Comparison of ENCODE assay signal across 22 cellular contexts in the genomic region with DNA sequence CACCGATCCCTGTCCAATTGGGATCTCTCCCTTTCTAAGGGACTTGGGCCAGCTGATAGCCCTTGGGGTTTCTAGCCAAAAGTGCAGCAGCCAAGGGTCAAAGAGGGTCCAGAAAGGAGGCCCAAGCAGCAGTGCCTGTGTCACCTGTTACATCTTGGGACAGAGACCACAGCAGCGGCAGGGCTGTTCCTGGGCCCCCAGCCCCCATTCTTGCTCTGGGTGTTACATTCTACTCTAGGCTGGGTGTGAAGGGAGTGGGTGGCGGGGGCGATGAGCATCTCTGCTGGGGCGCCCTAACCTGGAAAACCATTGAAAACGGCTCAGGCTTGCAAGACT. TPM values are rescaled to one million over a fixed set of nuclear protein-coding genes. Genes with fewer than 3 reads are reported as not detected.
A peak's percentile ranks its signal among the peaks of the same experiment; 100 is the strongest.
DNase-seq lines count a peak whose midpoint lies in the region; ATAC-seq and TF ChIP-seq lines count a peak whose summit lies in the region.
"Had no signal": no experiment of that assay in that cellular context is flagged by ENCODE, and none has a peak within 500 bp of the region (broad histone marks: within the 10 kb centered on the region; RNA-seq: fewer than 3 reads in every experiment).

No MANE protein-coding gene starts in this region.

- intact Hi-C loops in activated T-helper 1 cell treated with anti-CD3 and anti-CD28 coated beads, Interleukin-12 subunit alpha, Interleukin-12 subunit beta, Interleukin-2, Interleukin-4 antibody, amounts not matched to agents 30 ng/mL and 10 ng/mL and 1 ng/mL, durations not matched to agents 14 hours and 24 hours and 36 hours (cut with micrococcal nuclease), result loop anchor here (2.0 to 5.0 kb wide), 2 partner anchors 17 to 55 kb away; no protein-coding TSS in a partner anchor

- H3K36me3 ChIP-seq in GM23338 (ENCODE audit: insufficient read depth), result no peaks in the 10 kb centered on the region
- no peaks in the 10 kb centered on the region for H3K36me3 ChIP-seq in iPS-18a (ENCODE audit: control insufficient read depth, low read depth, low read length)
- H3K36me3 ChIP-seq in skeletal muscle satellite cell (ENCODE audit: insufficient read depth, low read length), result no peaks in the 10 kb centered on the region

- no peak for TF ChIP-seq CTCF in GM23338 (conservative IDR thresholded peaks at IDR 0.05; ENCODE audit: low read depth in 2 of 2)

- H3K79me2 ChIP-seq in GM23338 (replicated peaks; ENCODE audit: insufficient read depth), result no peaks in the 10 kb centered on the region

- H3K4me3 ChIP-seq in GM23338 (peak overlapping the region; percentile 53; the same call in 1 of the 2 replicates), iPS-18a (ENCODE audit: low read length) (peak overlapping the region; percentile 47), skeletal muscle satellite cell (ENCODE audit: low read length) (peak overlapping the region; percentile 84)

- H3K9me2 ChIP-seq in GM23338 (ENCODE audit: insufficient read depth), result no peaks in the 10 kb centered on the region

- H3K4me3 Mint-ChIP-seq in GM23338, result peak overlapping the region; percentile 30; the same call in 1 of the 3 replicates
- no peak overlapping the region for H3K4me3 Mint-ChIP-seq in activated T-helper 1 cell treated with anti-CD3 and anti-CD28 coated beads, Interleukin-12 subunit alpha, Interleukin-12 subunit beta, Interleukin-2, Interleukin-4 antibody, amounts not matched to agents 30 ng/mL and 10 ng/mL and 1 ng/mL, durations not matched to agents 14 hours and 24 hours and 36 hours
- H3K4me3 Mint-ChIP-seq: activated CD4-positive, alpha-beta T cell treated with anti-CD3 and anti-CD28 coated beads, Interleukin-2, amount 10 ng/mL, durations not matched to agents 7 days and 5 days; stimulated activated naive CD8-positive, alpha-beta T cell treated with anti-CD3 and anti-CD28 coated beads, Interleukin-15, Interleukin-2, amounts not matched to agents 100 ng/mL and 50 ng/mL, for 24 hours had no signal

- H2AFZ ChIP-seq in GM23338, result no peak overlapping the region

- DNase-seq in GM23338 (ENCODE audit: low spot score) (peak; percentile 51), SHP77 treated with DMSO at 0.1 percent for 48 hours (lab: John Stamatoyannopoulos, UW) (no peak), NCI-H2196 treated with DMSO at 0.1 percent for 48 hours (lab: John Stamatoyannopoulos, UW; ENCODE audit: unreplicated experiment) (no peak)
- no peak for DNase-seq in activated T-helper 1 cell treated with anti-CD3 and anti-CD28 coated beads, Interleukin-12 subunit alpha, Interleukin-12 subunit beta, Interleukin-2, Interleukin-4 antibody, amounts not matched to agents 30 ng/mL and 10 ng/mL and 1 ng/mL, durations not matched to agents 14 hours and 24 hours and 36 hours (ENCODE audit: low spot score)
- DNase-seq: activated CD4-positive, alpha-beta T cell treated with anti-CD3 and anti-CD28 coated beads, Interleukin-2, amount 10 ng/mL, durations not matched to agents 7 days and 5 days; activated gamma-delta T cell treated with Interleukin-2 at 50 U/mL for 16 hours; amygdala; hippocampal formation; NCI-H187; NCI-H446 treated with DMSO at 0.1 percent for 48 hours; NK-92 treated with Interleukin-12 subunit alpha and Interleukin-12 subunit beta, amount 100 ng/mL, for 24 hours had no signal

- ATAC-seq in GM23338 (no peak; the same call in 1 of the 3 replicates), GM21526 (IDR thresholded peaks at IDR 0.05; ENCODE audit: low FRiP score, unreplicated experiment) (no peak), GM21381 (IDR thresholded peaks at IDR 0.05; ENCODE audit: unreplicated experiment) (no peak)

- H3K36me3 Mint-ChIP-seq in GM23338 (ENCODE audit: low read depth), result no peaks in the 10 kb centered on the region; the same call in 2 of the 3 replicates
- H3K36me3 Mint-ChIP-seq in activated T-helper 1 cell treated with anti-CD3 and anti-CD28 coated beads, Interleukin-12 subunit alpha, Interleukin-12 subunit beta, Interleukin-2, Interleukin-4 antibody, amounts not matched to agents 30 ng/mL and 10 ng/mL and 1 ng/mL, durations not matched to agents 14 hours and 24 hours and 36 hours (ENCODE audit: low read depth), result peaks cover 3% of the 10 kb centered on the region

- no peaks in the 10 kb centered on the region for H3K9me3 ChIP-seq in iPS-18a (ENCODE audit: control insufficient read depth, low read depth, low read length)
- H3K9me3 ChIP-seq in skeletal muscle satellite cell (replicated peaks; ENCODE audit: low read length), result no peaks in the 10 kb centered on the region

- H3K4me1 ChIP-seq in GM23338 (ENCODE audit: insufficient read depth) (peaks cover 78% of the 10 kb centered on the region), iPS-18a (ENCODE audit: control insufficient read depth, low read depth, low read length) (peaks cover 32% of the 10 kb centered on the region), skeletal muscle satellite cell (ENCODE audit: control insufficient read depth, insufficient read depth, low read length) (peaks cover 19% of the 10 kb centered on the region)

- peaks cover 51% of the 10 kb centered on the region for H4K20me1 ChIP-seq in GM23338 (replicated peaks; ENCODE audit: insufficient read depth)

- H3K9ac ChIP-seq in iPS-18a (ENCODE audit: low read length), result no peak overlapping the region
- peak overlapping the region; percentile 88 for H3K9ac ChIP-seq in skeletal muscle satellite cell (ENCODE audit: low read depth, low read length)

- H3K27me3 Mint-ChIP-seq in GM23338 (ENCODE audit: insufficient read depth, low read depth, poor library complexity), result peaks cover 100% of the 10 kb centered on the region
- H3K27me3 Mint-ChIP-seq in activated T-helper 1 cell treated with anti-CD3 and anti-CD28 coated beads, Interleukin-12 subunit alpha, Interleukin-12 subunit beta, Interleukin-2, Interleukin-4 antibody, amounts not matched to agents 30 ng/mL and 10 ng/mL and 1 ng/mL, durations not matched to agents 14 hours and 24 hours and 36 hours (ENCODE audit: insufficient read depth), result peaks cover 90% of the 10 kb centered on the region

- H3K9me3 Mint-ChIP-seq in GM23338, result peaks cover 8% of the 10 kb centered on the region; the same call in 2 of the 3 replicates
- peaks cover 7% of the 10 kb centered on the region for H3K9me3 Mint-ChIP-seq in activated T-helper 1 cell treated with anti-CD3 and anti-CD28 coated beads, Interleukin-12 subunit alpha, Interleukin-12 subunit beta, Interleukin-2, Interleukin-4 antibody, amounts not matched to agents 30 ng/mL and 10 ng/mL and 1 ng/mL, durations not matched to agents 14 hours and 24 hours and 36 hours
- H3K9me3 Mint-ChIP-seq: stimulated activated naive CD8-positive, alpha-beta T cell treated with anti-CD3 and anti-CD28 coated beads, Interleukin-15, Interleukin-2, amounts not matched to agents 100 ng/mL and 50 ng/mL, for 24 hours had no signal

- H3K27me3 ChIP-seq in GM23338 (ENCODE audit: insufficient read depth) (peaks cover 100% of the 10 kb centered on the region), iPS-18a (ENCODE audit: control insufficient read depth, insufficient read depth, low read length) (peaks cover 100% of the 10 kb centered on the region), skeletal muscle satellite cell (ENCODE audit: control insufficient read depth, insufficient read depth, low read length) (peaks cover 10% of the 10 kb centered on the region)

- H3K27ac ChIP-seq in GM23338 (ENCODE audit: low read depth) (no peak overlapping the region), iPS-18a (ENCODE audit: low read length) (no peak overlapping the region)
- H3K27ac ChIP-seq: RWPE1 had no signal

- peaks cover 81% of the 10 kb centered on the region for H3K4me1 Mint-ChIP-seq in GM23338
- H3K4me1 Mint-ChIP-seq in activated T-helper 1 cell treated with anti-CD3 and anti-CD28 coated beads, Interleukin-12 subunit alpha, Interleukin-12 subunit beta, Interleukin-2, Interleukin-4 antibody, amounts not matched to agents 30 ng/mL and 10 ng/mL and 1 ng/mL, durations not matched to agents 14 hours and 24 hours and 36 hours (ENCODE audit: low read depth), result peaks cover 5% of the 10 kb centered on the region

- peak overlapping the region; percentile 78 for H3K4me2 ChIP-seq in GM23338
- peak overlapping the region; percentile 84 for H3K4me2 ChIP-seq in skeletal muscle satellite cell (ENCODE audit: low read length)

- H3F3A ChIP-seq in GM23338 (replicated peaks; ENCODE audit: low read depth), result peaks cover 52% of the 10 kb centered on the region

- H3K27ac Mint-ChIP-seq in GM23338, result no peak overlapping the region
- H3K27ac Mint-ChIP-seq in activated T-helper 1 cell treated with anti-CD3 and anti-CD28 coated beads, Interleukin-12 subunit alpha, Interleukin-12 subunit beta, Interleukin-2, Interleukin-4 antibody, amounts not matched to agents 30 ng/mL and 10 ng/mL and 1 ng/mL, durations not matched to agents 14 hours and 24 hours and 36 hours, result peak overlapping the region; percentile 34

TF ChIP-seq in GM23338, 12 proteins besides CTCF, POLR2A, EP300 and RAD21 (continues in another document):
- TF ChIP-seq STAT1 (IDR thresholded peaks at IDR 0.05; ENCODE audit: unreplicated experiment) (no peak), EZH2 (IDR thresholded peaks at IDR 0.05; ENCODE audit: low read depth, unreplicated experiment) (no peak), EZH2phosphoT487 (IDR thresholded peaks at IDR 0.05; ENCODE audit: unreplicated experiment) (no peak), CREB1 (CRISPR knock-in tag; IDR thresholded peaks at IDR 0.05; ENCODE audit: low read depth) (no peak)

RNA-seq across cellular contexts. Expression of a gene that starts 1.2 kb away (rescaled TPM):
- total RNA-seq in GM23338 (2014; rRNA removed; shearing (Covaris generic)), result not detected in 2 replicates
- not detected in 2 replicates for polyA plus RNA-seq in GM23338 (2016; fragmentation: Nextera tagmentation; extraction: Ambion mirVana)
- total RNA-seq in activated T-helper 1 cell treated with anti-CD3 and anti-CD28 coated beads, Interleukin-12 subunit alpha, Interleukin-12 subunit beta, Interleukin-2, Interleukin-4 antibody, amounts not matched to agents 30 ng/mL and 10 ng/mL and 1 ng/mL, durations not matched to agents 14 hours and 24 hours and 36 hours, result not detected in 2 replicates
- under 0.01 and 0.44 TPM in 2 replicates for total RNA-seq in skeletal muscle satellite cell (2012; rRNA removed)
- total RNA-seq: activated CD4-positive, alpha-beta T cell treated with anti-CD3 and anti-CD28 coated beads, Interleukin-2, amount 10 ng/mL, durations not matched to agents 7 days and 5 days; HepG2; mesenteric fat pad; renal cortical epithelial cell; ureter had no signal
- polyA plus RNA-seq: neural cell had no signal
